Comparison of ENCODE assay signal across 1 cellular context in the genomic region with DNA sequence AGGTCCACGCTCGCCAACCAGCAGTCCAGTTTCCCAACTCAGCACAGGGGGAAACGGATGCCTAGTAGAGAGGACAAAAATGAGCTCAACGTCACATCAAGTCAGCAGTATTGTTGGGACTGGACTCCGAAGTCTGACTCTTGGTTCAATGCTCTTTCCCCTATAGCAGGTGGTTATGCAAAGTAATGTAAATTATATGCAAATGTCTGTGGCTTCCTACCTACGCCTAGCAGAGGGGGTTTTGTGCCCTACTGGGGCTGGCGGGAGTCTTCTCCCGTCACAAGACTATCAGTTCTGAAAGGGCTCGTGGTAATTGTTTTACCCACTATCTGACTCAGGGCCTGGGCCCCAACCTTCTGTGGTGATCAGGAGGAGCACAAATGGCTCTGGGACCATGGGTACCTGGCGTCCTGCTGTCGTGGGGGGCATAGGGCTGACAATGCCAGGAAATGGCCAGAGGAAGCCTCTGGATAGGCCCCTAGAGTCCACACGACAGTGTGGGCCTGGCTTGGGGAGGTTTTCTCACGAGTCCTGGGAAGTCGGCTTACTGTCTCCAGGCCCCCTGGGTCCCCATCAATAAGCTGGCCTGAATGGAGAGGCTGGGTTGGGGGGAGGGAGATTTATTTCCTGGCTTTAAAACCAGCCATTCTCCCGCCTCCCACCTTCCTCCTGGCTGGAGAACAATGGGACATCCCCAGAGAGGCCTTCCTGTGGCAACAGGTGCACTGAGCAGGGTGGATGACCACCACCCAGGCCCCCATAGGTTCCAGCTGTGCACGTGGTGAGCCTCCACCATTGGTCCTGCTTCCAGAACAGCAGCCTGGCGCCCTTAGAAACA.
TF ChIP-seq lines count a peak whose summit lies in the region.

No MANE protein-coding gene starts in this region.

TF ChIP-seq in GM23338, 12 proteins besides CTCF, POLR2A, EP300 and RAD21:
- TF ChIP-seq, protein P1, sequence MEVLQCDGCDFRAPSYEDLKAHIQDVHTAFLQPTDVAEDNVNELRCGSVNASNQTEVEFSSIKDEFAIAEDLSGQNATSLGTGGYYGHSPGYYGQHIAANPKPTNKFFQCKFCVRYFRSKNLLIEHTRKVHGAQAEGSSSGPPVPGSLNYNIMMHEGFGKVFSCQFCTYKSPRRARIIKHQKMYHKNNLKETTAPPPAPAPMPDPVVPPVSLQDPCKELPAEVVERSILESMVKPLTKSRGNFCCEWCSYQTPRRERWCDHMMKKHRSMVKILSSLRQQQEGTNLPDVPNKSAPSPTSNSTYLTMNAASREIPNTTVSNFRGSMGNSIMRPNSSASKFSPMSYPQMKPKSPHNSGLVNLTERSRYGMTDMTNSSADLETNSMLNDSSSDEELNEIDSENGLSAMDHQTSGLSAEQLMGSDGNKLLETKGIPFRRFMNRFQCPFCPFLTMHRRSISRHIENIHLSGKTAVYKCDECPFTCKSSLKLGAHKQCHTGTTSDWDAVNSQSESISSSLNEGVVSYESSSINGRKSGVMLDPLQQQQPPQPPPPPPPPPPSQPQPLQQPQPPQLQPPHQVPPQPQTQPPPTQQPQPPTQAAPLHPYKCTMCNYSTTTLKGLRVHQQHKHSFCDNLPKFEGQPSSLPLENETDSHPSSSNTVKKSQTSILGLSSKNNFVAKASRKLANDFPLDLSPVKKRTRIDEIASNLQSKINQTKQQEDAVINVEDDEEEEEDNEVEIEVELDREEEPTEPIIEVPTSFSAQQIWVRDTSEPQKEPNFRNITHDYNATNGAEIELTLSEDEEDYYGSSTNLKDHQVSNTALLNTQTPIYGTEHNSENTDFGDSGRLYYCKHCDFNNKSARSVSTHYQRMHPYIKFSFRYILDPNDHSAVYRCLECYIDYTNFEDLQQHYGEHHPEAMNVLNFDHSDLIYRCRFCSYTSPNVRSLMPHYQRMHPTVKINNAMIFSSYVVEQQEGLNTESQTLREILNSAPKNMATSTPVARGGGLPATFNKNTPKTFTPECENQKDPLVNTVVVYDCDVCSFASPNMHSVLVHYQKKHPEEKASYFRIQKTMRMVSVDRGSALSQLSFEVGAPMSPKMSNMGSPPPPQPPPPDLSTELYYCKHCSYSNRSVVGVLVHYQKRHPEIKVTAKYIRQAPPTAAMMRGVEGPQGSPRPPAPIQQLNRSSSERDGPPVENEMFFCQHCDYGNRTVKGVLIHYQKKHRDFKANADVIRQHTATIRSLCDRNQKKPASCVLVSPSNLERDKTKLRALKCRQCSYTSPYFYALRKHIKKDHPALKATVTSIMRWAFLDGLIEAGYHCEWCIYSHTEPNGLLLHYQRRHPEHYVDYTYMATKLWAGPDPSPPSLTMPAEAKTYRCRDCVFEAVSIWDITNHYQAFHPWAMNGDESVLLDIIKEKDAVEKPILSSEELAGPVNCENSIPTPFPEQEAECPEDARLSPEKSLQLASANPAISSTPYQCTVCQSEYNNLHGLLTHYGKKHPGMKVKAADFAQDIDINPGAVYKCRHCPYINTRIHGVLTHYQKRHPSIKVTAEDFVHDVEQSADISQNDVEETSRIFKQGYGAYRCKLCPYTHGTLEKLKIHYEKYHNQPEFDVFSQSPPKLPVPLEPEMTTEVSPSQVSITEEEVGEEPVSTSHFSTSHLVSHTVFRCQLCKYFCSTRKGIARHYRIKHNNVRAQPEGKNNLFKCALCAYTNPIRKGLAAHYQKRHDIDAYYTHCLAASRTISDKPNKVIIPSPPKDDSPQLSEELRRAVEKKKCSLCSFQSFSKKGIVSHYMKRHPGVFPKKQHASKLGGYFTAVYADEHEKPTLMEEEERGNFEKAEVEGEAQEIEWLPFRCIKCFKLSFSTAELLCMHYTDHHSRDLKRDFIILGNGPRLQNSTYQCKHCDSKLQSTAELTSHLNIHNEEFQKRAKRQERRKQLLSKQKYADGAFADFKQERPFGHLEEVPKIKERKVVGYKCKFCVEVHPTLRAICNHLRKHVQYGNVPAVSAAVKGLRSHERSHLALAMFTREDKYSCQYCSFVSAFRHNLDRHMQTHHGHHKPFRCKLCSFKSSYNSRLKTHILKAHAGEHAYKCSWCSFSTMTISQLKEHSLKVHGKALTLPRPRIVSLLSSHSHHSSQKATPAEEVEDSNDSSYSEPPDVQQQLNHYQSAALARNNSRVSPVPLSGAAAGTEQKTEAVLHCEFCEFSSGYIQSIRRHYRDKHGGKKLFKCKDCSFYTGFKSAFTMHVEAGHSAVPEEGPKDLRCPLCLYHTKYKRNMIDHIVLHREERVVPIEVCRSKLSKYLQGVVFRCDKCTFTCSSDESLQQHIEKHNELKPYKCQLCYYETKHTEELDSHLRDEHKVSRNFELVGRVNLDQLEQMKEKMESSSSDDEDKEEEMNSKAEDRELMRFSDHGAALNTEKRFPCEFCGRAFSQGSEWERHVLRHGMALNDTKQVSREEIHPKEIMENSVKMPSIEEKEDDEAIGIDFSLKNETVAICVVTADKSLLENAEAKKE (CRISPR knock-in tag; IDR thresholded peaks at IDR 0.05): no peak
- TF ChIP-seq CREB1 (CRISPR knock-in tag; IDR thresholded peaks at IDR 0.05; ENCODE audit: low read depth): no peak
- TF ChIP-seq ZNF114 (CRISPR knock-in tag; IDR thresholded peaks at IDR 0.05): no peak
- TF ChIP-seq EZH2 (IDR thresholded peaks at IDR 0.05; ENCODE audit: low read depth, unreplicated experiment): no peak
- TF ChIP-seq NANOG (IDR thresholded peaks at IDR 0.05; ENCODE audit: borderline replicate concordance): no peak
- TF ChIP-seq ZNF331 (CRISPR knock-in tag; IDR thresholded peaks at IDR 0.05; ENCODE audit: low read depth): no peak
- TF ChIP-seq, protein P2, sequence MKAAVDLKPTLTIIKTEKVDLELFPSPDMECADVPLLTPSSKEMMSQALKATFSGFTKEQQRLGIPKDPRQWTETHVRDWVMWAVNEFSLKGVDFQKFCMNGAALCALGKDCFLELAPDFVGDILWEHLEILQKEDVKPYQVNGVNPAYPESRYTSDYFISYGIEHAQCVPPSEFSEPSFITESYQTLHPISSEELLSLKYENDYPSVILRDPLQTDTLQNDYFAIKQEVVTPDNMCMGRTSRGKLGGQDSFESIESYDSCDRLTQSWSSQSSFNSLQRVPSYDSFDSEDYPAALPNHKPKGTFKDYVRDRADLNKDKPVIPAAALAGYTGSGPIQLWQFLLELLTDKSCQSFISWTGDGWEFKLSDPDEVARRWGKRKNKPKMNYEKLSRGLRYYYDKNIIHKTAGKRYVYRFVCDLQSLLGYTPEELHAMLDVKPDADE (IDR thresholded peaks at IDR 0.05): no peak
- TF ChIP-seq, protein P3, sequence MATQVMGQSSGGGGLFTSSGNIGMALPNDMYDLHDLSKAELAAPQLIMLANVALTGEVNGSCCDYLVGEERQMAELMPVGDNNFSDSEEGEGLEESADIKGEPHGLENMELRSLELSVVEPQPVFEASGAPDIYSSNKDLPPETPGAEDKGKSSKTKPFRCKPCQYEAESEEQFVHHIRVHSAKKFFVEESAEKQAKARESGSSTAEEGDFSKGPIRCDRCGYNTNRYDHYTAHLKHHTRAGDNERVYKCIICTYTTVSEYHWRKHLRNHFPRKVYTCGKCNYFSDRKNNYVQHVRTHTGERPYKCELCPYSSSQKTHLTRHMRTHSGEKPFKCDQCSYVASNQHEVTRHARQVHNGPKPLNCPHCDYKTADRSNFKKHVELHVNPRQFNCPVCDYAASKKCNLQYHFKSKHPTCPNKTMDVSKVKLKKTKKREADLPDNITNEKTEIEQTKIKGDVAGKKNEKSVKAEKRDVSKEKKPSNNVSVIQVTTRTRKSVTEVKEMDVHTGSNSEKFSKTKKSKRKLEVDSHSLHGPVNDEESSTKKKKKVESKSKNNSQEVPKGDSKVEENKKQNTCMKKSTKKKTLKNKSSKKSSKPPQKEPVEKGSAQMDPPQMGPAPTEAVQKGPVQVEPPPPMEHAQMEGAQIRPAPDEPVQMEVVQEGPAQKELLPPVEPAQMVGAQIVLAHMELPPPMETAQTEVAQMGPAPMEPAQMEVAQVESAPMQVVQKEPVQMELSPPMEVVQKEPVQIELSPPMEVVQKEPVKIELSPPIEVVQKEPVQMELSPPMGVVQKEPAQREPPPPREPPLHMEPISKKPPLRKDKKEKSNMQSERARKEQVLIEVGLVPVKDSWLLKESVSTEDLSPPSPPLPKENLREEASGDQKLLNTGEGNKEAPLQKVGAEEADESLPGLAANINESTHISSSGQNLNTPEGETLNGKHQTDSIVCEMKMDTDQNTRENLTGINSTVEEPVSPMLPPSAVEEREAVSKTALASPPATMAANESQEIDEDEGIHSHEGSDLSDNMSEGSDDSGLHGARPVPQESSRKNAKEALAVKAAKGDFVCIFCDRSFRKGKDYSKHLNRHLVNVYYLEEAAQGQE (IDR thresholded peaks at IDR 0.05; ENCODE audit: unreplicated experiment): no peak
- TF ChIP-seq POLR2AphosphoS5 (IDR thresholded peaks at IDR 0.05; ENCODE audit: low read depth): no peak
- TF ChIP-seq EZH2phosphoT487 (IDR thresholded peaks at IDR 0.05; ENCODE audit: unreplicated experiment): no peak
- no peak for TF ChIP-seq JUNB (IDR thresholded peaks at IDR 0.05; ENCODE audit: unreplicated experiment)
- TF ChIP-seq STAT1 (IDR thresholded peaks at IDR 0.05; ENCODE audit: unreplicated experiment): no peak
